In genomic region chr17:57552114-57552601, GRCh38 we compare ENCODE assay signal across 8 cellular contexts.
DNase-seq lines count a peak whose midpoint lies in the region; ATAC-seq, FAIRE-seq and TF ChIP-seq lines count a peak whose summit lies in the region.

No MANE protein-coding gene starts in this region.

- peaks cover 20 to 74% (median 61%) of the 10 kb centered on the region in 7 donors for H3K4me1 Mint-ChIP-seq in naive thymus-derived CD4-positive, alpha-beta T cell

- intact Hi-C loops in naive thymus-derived CD4-positive, alpha-beta T cell (cut with micrococcal nuclease), result loop anchor here in 1 of 2 donors (1.0 to 5.0 kb wide), 2 partner anchors 120 to 195 kb away; no protein-coding TSS in a partner anchor

- peak overlapping the region in 6 of 10 donors; percentile 24 to 62 (median 38) for H3K4me3 Mint-ChIP-seq in naive thymus-derived CD4-positive, alpha-beta T cell

- POLR2A ChIA-PET in naive thymus-derived CD4-positive, alpha-beta T cell (lab: Charles Lee), result no interaction called here

- peak overlapping the region; percentile 20 for H3K27ac ChIP-seq in cingulate gyrus (ENCODE audit: low read depth, low read length)
- no peak overlapping the region for H3K27ac ChIP-seq in naive thymus-derived CD4-positive, alpha-beta T cell (ENCODE audit: low read depth, low read length)

- ATAC-seq in GM19351 (IDR thresholded peaks at IDR 0.05; ENCODE audit: unreplicated experiment) (peak; percentile 66), HG02852 (IDR thresholded peaks at IDR 0.05; ENCODE audit: unreplicated experiment) (no peak)
- peak; percentile 41 for ATAC-seq in naive thymus-derived CD4-positive, alpha-beta T cell

- H3K27me3 ChIP-seq in naive thymus-derived CD4-positive, alpha-beta T cell (ENCODE audit: control insufficient read depth in 2 of 2, insufficient read depth in 2 of 2, low read length in 2 of 2), result no peaks in the 10 kb centered on the region

- no peak for FAIRE-seq in H54 (lab: Jason Lieb, UNC)

- peaks cover 0 to 11% (median 0%) of the 10 kb centered on the region in 5 donors for H3K36me3 Mint-ChIP-seq in naive thymus-derived CD4-positive, alpha-beta T cell

- peak overlapping the region in 7 of 9 donors; percentile 13 to 81 (median 59) for H3K27ac Mint-ChIP-seq in naive thymus-derived CD4-positive, alpha-beta T cell

- no peak overlapping the region for H3K4me3 ChIP-seq in AG09309 (ENCODE audit: control insufficient read depth, low read depth, low read length)
- H3K4me3 ChIP-seq in naive thymus-derived CD4-positive, alpha-beta T cell (ENCODE audit: low read length), result no peak overlapping the region

- CTCF ChIA-PET in naive thymus-derived CD4-positive, alpha-beta T cell (lab: Charles Lee), result interaction anchor here (1.2 to 1.9 kb wide), 3 partner anchors 9 to 281 kb away, joined by 4 to 5 read pairs (median 5); no protein-coding TSS in a partner anchor

- no peak for DNase-seq in AG09309 (ENCODE audit: low read depth)
- DNase-seq in NCI-H82 treated with DMSO at 0.1 percent for 48 hours (lab: John Stamatoyannopoulos, UW; ENCODE audit: unreplicated experiment), result peak; percentile 86
- DNase-seq in naive thymus-derived CD4-positive, alpha-beta T cell, result peak in 4 of 9 donors; percentile 11 to 40 (median 20)
- DNase-seq in H54 (ENCODE audit: insufficient read length, low spot score), result no peak
- no peak for DNase-seq in NCI-H146 treated with DMSO at 0.1 percent for 48 hours (lab: John Stamatoyannopoulos, UW; ENCODE audit: unreplicated experiment)

- H3K4me1 ChIP-seq in naive thymus-derived CD4-positive, alpha-beta T cell (ENCODE audit: control insufficient read depth in 2 of 2, insufficient read depth in 2 of 2, low read length in 2 of 2), result peaks cover 4 to 19% of the 10 kb centered on the region in 2 donors

- H3K9me3 ChIP-seq in naive thymus-derived CD4-positive, alpha-beta T cell (ENCODE audit: control insufficient read depth in 2 of 3, low read length in 3 of 3), result no peaks in the 10 kb centered on the region

- peak; percentile 49 for TF ChIP-seq CTCF in AG09309 (IDR thresholded peaks at IDR 0.05; ENCODE audit: control insufficient read depth, insufficient read depth, low read depth, low read length, missing control alignments)

- no peak for TF ChIP-seq POLR2A in H54 (IDR thresholded peaks at IDR 0.05; ENCODE audit: low read depth, low read length)

- no peaks in the 10 kb centered on the region for H3K27me3 Mint-ChIP-seq in naive thymus-derived CD4-positive, alpha-beta T cell

- no peaks in the 10 kb centered on the region for H3K9me3 Mint-ChIP-seq in naive thymus-derived CD4-positive, alpha-beta T cell

- no peaks in the 10 kb centered on the region for H3K36me3 ChIP-seq in naive thymus-derived CD4-positive, alpha-beta T cell (ENCODE audit: control insufficient read depth in 2 of 3, insufficient read depth in 3 of 3, low read length in 3 of 3)
